In the genomic region with DNA sequence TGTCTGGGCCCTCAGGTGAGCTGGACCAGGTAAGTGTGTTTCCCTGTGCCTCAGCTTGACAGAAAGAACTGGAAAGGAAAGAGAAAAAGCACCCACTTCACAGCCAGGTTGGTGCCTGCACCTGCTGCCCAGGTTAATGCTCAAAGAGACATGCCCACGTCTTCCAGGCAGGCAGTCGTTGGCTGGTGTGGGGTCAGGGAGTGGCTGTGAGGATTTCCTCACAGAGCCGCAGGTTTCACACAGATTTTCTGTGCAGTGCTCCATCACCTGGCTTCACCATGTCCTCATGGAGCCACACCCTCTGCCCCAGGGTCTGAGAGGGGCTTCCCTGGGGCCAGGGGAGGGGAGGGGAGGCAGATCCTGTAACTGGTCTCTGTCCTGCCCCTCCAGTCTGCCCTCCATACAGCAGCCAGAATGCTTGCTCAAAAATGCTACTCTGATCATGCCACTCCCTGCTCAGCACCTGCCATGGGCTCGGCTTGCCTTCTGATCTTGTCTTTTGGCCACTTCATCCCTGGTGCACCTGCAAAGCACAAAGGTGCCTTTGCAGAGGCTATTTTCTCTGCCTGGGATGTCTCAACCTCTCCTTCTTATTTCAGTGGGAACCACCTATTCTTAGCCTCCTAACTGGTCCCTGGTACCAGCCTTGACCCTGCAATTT, we compare ENCODE assay signal across 19 cellular contexts.
"Had no signal": no experiment of that assay in that cellular context is flagged by ENCODE, and none has a peak within 500 bp of the region (broad histone marks: within the 10 kb centered on the region; RNA-seq: fewer than 3 reads in every experiment).

No MANE protein-coding gene starts in this region.

- H3K27me3 ChIP-seq: heart right ventricle, spleen, upper lobe of left lung had no signal

- H3K27ac ChIP-seq: heart right ventricle, prostate gland, spleen, thoracic aorta, upper lobe of left lung had no signal

- DNase-seq: activated gamma-delta T cell treated with Interleukin-2 at 50 U/mL for 16 hours; activated T-cell treated with anti-CD3 and anti-CD28 coated beads, Interleukin-2, amount 50 U/mL, for 1 hour; aorta; dermis blood vessel endothelial cell; effector CD8-positive, alpha-beta T cell; erythroblast; foreskin fibroblast; heart right ventricle; natural killer cell; spleen; stimulated activated CD4-positive, alpha-beta T cell treated with anti-CD3 and anti-CD28 coated beads, Interleukin-4, amount 100 ng/mL, for 1 hour; stimulated activated naive CD4-positive, alpha-beta T cell treated with Interleukin-2 at 50 U/mL for 16 hours; T-helper 9 cell; upper lobe of left lung had no signal

- ATAC-seq: left lobe of liver, natural killer cell had no signal

- H3K4me1 ChIP-seq: prostate gland, spleen, upper lobe of left lung had no signal

- H3K4me3 ChIP-seq: heart right ventricle, lung, prostate gland, spleen, thoracic aorta, upper lobe of left lung had no signal

- H3K9me3 ChIP-seq: prostate gland, thoracic aorta had no signal

- H3K36me3 ChIP-seq: prostate gland, thoracic aorta had no signal

- FAIRE-seq: keratinocyte had no signal
